In the genomic region with DNA sequence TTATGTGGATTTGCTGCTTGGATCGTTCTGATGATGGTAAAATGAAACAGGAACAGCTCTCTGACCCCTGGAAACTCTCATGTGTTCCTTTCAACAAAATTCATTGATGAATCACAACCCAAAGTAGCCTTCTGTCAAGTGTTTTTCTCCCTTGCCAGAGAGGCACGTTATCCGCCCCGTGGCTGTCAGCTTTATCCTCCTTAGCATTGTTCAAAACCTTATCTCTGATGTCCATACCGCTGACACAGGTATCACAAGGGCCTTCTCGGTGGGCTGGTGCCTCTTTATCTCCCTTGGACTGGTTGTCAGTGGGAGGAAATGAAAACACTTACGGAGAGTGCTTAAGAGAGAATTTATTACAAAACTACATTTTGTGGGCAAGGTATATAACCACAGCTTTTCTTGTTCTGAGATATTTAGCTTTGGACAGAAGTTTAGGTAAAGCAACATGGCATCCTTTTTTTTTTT, we compare ENCODE assay signal across 1 cellular context.
TF ChIP-seq lines count a peak whose summit lies in the region.

No MANE protein-coding gene starts in this region.

TF ChIP-seq in K562, 482 proteins besides CTCF, POLR2A, EP300 and RAD21 (continued from another document and continues in another):
- TF ChIP-seq, protein P1, sequence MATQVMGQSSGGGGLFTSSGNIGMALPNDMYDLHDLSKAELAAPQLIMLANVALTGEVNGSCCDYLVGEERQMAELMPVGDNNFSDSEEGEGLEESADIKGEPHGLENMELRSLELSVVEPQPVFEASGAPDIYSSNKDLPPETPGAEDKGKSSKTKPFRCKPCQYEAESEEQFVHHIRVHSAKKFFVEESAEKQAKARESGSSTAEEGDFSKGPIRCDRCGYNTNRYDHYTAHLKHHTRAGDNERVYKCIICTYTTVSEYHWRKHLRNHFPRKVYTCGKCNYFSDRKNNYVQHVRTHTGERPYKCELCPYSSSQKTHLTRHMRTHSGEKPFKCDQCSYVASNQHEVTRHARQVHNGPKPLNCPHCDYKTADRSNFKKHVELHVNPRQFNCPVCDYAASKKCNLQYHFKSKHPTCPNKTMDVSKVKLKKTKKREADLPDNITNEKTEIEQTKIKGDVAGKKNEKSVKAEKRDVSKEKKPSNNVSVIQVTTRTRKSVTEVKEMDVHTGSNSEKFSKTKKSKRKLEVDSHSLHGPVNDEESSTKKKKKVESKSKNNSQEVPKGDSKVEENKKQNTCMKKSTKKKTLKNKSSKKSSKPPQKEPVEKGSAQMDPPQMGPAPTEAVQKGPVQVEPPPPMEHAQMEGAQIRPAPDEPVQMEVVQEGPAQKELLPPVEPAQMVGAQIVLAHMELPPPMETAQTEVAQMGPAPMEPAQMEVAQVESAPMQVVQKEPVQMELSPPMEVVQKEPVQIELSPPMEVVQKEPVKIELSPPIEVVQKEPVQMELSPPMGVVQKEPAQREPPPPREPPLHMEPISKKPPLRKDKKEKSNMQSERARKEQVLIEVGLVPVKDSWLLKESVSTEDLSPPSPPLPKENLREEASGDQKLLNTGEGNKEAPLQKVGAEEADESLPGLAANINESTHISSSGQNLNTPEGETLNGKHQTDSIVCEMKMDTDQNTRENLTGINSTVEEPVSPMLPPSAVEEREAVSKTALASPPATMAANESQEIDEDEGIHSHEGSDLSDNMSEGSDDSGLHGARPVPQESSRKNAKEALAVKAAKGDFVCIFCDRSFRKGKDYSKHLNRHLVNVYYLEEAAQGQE (CRISPR knock-in tag; IDR thresholded peaks at IDR 0.05; ENCODE audit: low read depth) = no peak
- TF ChIP-seq FUS (optimal IDR thresholded peaks at IDR 0.05; ENCODE audit: low read depth, low read length) (no peak), ZFX (CRISPR knock-in tag; IDR thresholded peaks at IDR 0.05) (no peak), SMAD1 (IDR thresholded peaks at IDR 0.05; ENCODE audit: low read depth, low read length, partially characterized antibody) (no peak), PHB (CRISPR knock-in tag; IDR thresholded peaks at IDR 0.05) (no peak), SNRNP70 (optimal IDR thresholded peaks at IDR 0.05; ENCODE audit: low read depth, low read length) (no peak), SIRT6 (IDR thresholded peaks at IDR 0.05; ENCODE audit: low read depth, low read length) (no peak), CCAR2 (IDR thresholded peaks at IDR 0.05; ENCODE audit: low read depth, low read length) (no peak), POLR3G (IDR thresholded peaks at IDR 0.05; ENCODE audit: extremely low read depth, insufficient read length, insufficient replicate concordance) (no peak), BRF2 (IDR thresholded peaks at IDR 0.05; ENCODE audit: borderline replicate concordance, insufficient read depth, insufficient read length) (no peak), ZBTB49 (CRISPR knock-in tag; IDR thresholded peaks at IDR 0.05; ENCODE audit: borderline replicate concordance) (no peak), ZNF764 (CRISPR knock-in tag; IDR thresholded peaks at IDR 0.05; ENCODE audit: low read depth) (no peak), XRCC3 (IDR thresholded peaks at IDR 0.05) (no peak), FOXP4 (CRISPR knock-in tag; IDR thresholded peaks at IDR 0.05; ENCODE audit: borderline replicate concordance) (no peak), RNF2 (IDR thresholded peaks at IDR 0.05) (0 out of 2 replicates have a peak, but pooled peaks have one; percentile 28), NRF1 (conservative IDR thresholded peaks at IDR 0.05 in 1 of 2, IDR thresholded peaks at IDR 0.05 in 1 of 2) (no peak), MECOM (CRISPR knock-in tag; IDR thresholded peaks at IDR 0.05) (peak; percentile 76), ARNT (IDR thresholded peaks at IDR 0.05) (peak; percentile 84 to 88; a peak in 3 of 4 replicates), NR3C1 (CRISPR knock-in tag; IDR thresholded peaks at IDR 0.05) (no peak), RAD51 (IDR thresholded peaks at IDR 0.05; ENCODE audit: borderline replicate concordance, low read depth) (no peak), SMAD3 (CRISPR knock-in tag; conservative IDR thresholded peaks at IDR 0.05) (peak; percentile 52; the same call in 1 of the 2 replicates), PHF21A (IDR thresholded peaks at IDR 0.05; ENCODE audit: borderline replicate concordance, low read depth) (no peak), ZKSCAN3 (CRISPR knock-in tag; IDR thresholded peaks at IDR 0.05) (no peak), HOXB6 (CRISPR knock-in tag; IDR thresholded peaks at IDR 0.05; ENCODE audit: borderline replicate concordance) (no peak)
- TF ChIP-seq, protein P2, sequence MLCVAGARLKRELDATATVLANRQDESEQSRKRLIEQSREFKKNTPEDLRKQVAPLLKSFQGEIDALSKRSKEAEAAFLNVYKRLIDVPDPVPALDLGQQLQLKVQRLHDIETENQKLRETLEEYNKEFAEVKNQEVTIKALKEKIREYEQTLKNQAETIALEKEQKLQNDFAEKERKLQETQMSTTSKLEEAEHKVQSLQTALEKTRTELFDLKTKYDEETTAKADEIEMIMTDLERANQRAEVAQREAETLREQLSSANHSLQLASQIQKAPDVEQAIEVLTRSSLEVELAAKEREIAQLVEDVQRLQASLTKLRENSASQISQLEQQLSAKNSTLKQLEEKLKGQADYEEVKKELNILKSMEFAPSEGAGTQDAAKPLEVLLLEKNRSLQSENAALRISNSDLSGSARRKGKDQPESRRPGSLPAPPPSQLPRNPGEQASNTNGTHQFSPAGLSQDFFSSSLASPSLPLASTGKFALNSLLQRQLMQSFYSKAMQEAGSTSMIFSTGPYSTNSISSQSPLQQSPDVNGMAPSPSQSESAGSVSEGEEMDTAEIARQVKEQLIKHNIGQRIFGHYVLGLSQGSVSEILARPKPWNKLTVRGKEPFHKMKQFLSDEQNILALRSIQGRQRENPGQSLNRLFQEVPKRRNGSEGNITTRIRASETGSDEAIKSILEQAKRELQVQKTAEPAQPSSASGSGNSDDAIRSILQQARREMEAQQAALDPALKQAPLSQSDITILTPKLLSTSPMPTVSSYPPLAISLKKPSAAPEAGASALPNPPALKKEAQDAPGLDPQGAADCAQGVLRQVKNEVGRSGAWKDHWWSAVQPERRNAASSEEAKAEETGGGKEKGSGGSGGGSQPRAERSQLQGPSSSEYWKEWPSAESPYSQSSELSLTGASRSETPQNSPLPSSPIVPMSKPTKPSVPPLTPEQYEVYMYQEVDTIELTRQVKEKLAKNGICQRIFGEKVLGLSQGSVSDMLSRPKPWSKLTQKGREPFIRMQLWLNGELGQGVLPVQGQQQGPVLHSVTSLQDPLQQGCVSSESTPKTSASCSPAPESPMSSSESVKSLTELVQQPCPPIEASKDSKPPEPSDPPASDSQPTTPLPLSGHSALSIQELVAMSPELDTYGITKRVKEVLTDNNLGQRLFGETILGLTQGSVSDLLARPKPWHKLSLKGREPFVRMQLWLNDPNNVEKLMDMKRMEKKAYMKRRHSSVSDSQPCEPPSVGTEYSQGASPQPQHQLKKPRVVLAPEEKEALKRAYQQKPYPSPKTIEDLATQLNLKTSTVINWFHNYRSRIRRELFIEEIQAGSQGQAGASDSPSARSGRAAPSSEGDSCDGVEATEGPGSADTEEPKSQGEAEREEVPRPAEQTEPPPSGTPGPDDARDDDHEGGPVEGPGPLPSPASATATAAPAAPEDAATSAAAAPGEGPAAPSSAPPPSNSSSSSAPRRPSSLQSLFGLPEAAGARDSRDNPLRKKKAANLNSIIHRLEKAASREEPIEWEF (CRISPR knock-in tag; IDR thresholded peaks at IDR 0.05) = no peak
- TF ChIP-seq, protein P3, sequence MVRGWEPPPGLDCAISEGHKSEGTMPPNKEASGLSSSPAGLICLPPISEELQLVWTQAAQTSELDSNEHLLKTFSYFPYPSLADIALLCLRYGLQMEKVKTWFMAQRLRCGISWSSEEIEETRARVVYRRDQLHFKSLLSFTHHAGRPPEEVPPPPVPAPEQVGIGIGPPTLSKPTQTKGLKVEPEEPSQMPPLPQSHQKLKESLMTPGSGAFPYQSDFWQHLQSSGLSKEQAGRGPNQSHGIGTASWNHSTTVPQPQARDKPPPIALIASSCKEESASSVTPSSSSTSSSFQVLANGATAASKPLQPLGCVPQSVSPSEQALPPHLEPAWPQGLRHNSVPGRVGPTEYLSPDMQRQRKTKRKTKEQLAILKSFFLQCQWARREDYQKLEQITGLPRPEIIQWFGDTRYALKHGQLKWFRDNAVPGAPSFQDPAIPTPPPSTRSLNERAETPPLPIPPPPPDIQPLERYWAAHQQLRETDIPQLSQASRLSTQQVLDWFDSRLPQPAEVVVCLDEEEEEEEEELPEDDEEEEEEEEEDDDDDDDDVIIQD (CRISPR knock-in tag; IDR thresholded peaks at IDR 0.05) = no peak
- TF ChIP-seq, protein P4, sequence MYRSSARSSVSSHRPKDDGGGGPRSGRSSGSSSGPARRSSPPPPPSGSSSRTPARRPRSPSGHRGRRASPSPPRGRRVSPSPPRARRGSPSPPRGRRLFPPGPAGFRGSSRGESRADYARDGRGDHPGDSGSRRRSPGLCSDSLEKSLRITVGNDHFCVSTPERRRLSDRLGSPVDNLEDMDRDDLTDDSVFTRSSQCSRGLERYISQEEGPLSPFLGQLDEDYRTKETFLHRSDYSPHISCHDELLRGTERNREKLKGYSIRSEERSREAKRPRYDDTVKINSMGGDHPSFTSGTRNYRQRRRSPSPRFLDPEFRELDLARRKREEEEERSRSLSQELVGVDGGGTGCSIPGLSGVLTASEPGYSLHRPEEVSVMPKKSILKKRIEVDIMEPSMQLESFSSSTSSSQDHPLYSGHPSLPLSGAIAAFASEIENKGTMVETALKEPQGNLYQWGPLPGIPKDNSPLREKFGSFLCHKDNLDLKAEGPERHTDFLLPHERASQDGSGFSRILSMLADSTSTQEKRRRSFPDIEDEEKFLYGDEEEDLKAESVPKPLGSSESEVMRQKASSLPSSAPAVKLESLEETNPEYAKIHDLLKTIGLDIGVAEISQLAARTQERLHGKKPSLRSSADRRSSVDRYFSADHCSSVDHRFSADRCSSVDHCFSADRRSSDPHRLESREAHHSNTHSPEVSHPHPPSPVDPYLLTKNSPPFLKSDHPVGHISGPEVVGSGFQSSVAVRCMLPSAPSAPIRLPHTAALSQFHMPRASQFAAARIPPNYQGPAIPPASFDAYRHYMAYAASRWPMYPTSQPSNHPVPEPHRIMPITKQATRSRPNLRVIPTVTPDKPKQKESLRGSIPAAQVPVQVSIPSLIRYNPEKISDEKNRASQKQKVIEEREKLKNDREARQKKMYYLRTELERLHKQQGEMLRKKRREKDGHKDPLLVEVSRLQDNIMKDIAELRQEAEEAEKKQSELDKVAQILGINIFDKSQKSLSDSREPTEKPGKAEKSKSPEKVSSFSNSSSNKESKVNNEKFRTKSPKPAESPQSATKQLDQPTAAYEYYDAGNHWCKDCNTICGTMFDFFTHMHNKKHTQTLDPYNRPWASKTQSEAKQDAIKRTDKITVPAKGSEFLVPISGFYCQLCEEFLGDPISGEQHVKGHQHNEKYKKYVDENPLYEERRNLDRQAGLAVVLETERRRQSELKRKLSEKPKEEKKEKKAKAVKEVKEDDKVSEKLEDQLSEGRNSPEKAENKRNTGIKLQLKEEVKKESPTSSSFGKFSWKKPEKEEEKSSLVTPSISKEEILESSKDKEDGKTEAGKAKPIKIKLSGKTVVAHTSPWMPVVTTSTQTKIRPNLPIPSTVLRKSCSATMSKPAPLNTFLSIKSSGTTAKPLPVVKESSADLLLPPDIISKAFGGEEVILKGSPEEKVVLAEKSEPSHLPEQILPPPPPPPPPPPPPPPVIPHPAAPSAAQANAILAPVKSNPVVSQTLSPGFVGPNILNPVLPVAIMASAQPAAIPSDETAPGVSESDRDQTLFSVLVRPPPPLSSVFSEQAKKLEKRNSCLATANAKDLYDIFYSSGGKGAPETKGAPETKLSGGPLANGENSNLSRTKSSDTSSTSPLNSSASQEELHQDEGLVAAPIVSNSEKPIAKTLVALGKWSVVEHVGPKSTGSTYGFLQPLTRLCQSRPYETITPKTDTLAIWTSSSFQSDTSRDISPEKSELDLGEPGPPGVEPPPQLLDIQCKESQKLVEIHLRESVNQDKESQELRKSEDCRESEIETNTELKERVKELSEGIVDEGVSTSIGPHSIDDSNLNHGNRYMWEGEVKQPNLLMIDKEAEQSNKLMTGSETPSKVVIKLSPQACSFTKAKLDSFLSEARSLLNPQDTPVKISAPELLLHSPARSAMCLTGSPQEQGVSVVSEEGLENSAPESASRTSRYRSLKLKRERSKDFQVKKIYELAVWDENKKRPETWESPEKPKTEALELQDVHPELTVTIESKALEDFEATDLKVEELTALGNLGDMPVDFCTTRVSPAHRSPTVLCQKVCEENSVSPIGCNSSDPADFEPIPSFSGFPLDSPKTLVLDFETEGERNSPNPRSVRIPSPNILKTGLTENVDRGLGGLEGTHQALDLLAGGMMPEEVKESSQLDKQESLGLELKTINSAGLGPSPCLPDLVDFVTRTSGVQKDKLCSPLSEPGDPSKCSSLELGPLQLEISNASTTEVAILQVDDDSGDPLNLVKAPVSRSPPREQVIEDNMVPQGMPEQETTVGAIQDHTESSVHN (IDR thresholded peaks at IDR 0.05; ENCODE audit: borderline replicate concordance in 1 of 2, low read depth in 1 of 2) = 0 out of 4 replicates have a peak, but pooled peaks of 1 of the 2 experiments have one; percentile 39
